In genomic region chr3:129490273-129490675, GRCh38 we compare ENCODE assay signal across 1 cellular context.
TF ChIP-seq lines count a peak whose summit lies in the region.

No MANE protein-coding gene starts in this region.

TF ChIP-seq in H1, 55 proteins besides CTCF, POLR2A, EP300 and RAD21 (continued from another document):
- TF ChIP-seq JUND (IDR thresholded peaks at IDR 0.05; ENCODE audit: low read length), result 0 out of 2 replicates have a peak, but pooled peaks have one; percentile 49
- peak; percentile 93 for TF ChIP-seq BACH1 (IDR thresholded peaks at IDR 0.05; ENCODE audit: low read length)
- TF ChIP-seq BCL11A (IDR thresholded peaks at IDR 0.05; ENCODE audit: low read depth in 2 of 2, low read length in 2 of 2), result no peak
- peak; percentile 78; the same call in 1 of the 2 replicates for TF ChIP-seq MAFK (IDR thresholded peaks at IDR 0.05; ENCODE audit: low read depth, low read length)
- 0 out of 2 replicates have a peak, but pooled peaks have one; percentile 22 for TF ChIP-seq ATF2 (IDR thresholded peaks at IDR 0.05; ENCODE audit: low read length)
